ENCODE assay signal across 17 cellular contexts in genomic region chr3:12620729-12621128, GRCh38. TPM values are rescaled to one million over a fixed set of nuclear protein-coding genes. Genes with fewer than 3 reads are reported as not detected.
DNase-seq lines count a peak whose midpoint lies in the region; ATAC-seq, FAIRE-seq and TF ChIP-seq lines count a peak whose summit lies in the region.
"Had no signal": no experiment of that assay in that cellular context is flagged by ENCODE, and none has a peak within 500 bp of the region (broad histone marks: within the 10 kb centered on the region; RNA-seq: fewer than 3 reads in every experiment).

No MANE protein-coding gene starts in this region.

- no peaks in the 10 kb centered on the region for H3K27me3 Mint-ChIP-seq in activated naive CD8-positive, alpha-beta T cell
- H3K27me3 Mint-ChIP-seq in activated naive CD8-positive, alpha-beta T cell treated with anti-CD3 and anti-CD28 coated beads for 36 hours: no peaks in the 10 kb centered on the region
- no peaks in the 10 kb centered on the region for H3K27me3 Mint-ChIP-seq in nephron (ENCODE audit: low read depth)

- H3K36me3 Mint-ChIP-seq in activated naive CD8-positive, alpha-beta T cell: peaks cover 4% of the 10 kb centered on the region
- H3K36me3 Mint-ChIP-seq in activated naive CD8-positive, alpha-beta T cell treated with anti-CD3 and anti-CD28 coated beads for 36 hours: peaks cover 2% of the 10 kb centered on the region
- H3K36me3 Mint-ChIP-seq in nephron (ENCODE audit: low read depth): peaks cover 18% of the 10 kb centered on the region

- no peak for TF ChIP-seq POLR2A in K562 (conservative IDR thresholded peaks at IDR 0.05)

- no peak overlapping the region; a peak in 1 of 4 replicates for H3K9ac ChIP-seq in K562 (ENCODE audit: insufficient read depth in 1 of 2, low read depth in 2 of 2, low read length in 2 of 2)
- H3K9ac ChIP-seq: BLaER1 had no signal

- no TSS peak for BruUV-seq in K562 (replicated peaks; lab: Mats Ljungman, UMichigan)

- POLR2A ChIA-PET in K562 (lab: Yijun Ruan, JAX): interaction anchor here (1.6 to 1.7 kb wide), 2 partner anchors 15 to 42 kb away, joined by 6 read pairs; no protein-coding TSS in a partner anchor

- FAIRE-seq in K562 (lab: Jason Lieb, UNC) (no peak), D721Med (lab: Jason Lieb, UNC) (no peak)

- peak overlapping the region; percentile 15; the same call in 1 of the 3 replicates for H3K27ac ChIP-seq in K562 (ENCODE audit: extremely low read depth, low read depth, low read length)
- H3K27ac ChIP-seq: BLaER1 had no signal

- H3K4me3 ChIP-seq in K562: no peak overlapping the region
- H3K4me3 ChIP-seq: BLaER1, GM23338 had no signal

- TF ChIP-seq RAD21 in K562 (CRISPR knock-in tag; conservative IDR thresholded peaks at IDR 0.05 in 1 of 2, IDR thresholded peaks at IDR 0.05 in 1 of 2): no peak

- peaks cover 17% of the 10 kb centered on the region for H4K20me1 ChIP-seq in K562 (replicated peaks; ENCODE audit: control insufficient read depth, insufficient read depth, low read length)

- no peak overlapping the region for H3K4me2 ChIP-seq in K562 (ENCODE audit: insufficient read depth, low read length)
- H3K4me2 ChIP-seq: BLaER1, GM23338 had no signal

- DNase-seq in activated naive CD8-positive, alpha-beta T cell treated with anti-CD3 and anti-CD28 coated beads for 36 hours: no peak
- DNase-seq in K562 (ENCODE audit: extremely low read depth in 1 of 4, low spot score in 3 of 4) (no peak), D721Med (ENCODE audit: insufficient read length, low spot score) (no peak)
- DNase-seq in activated naive CD4-positive, alpha-beta T cell (lab: John Stamatoyannopoulos, UW): no peak
- DNase-seq: GF-D8, KBM-7, NCI-H1436, NCI-H2029, NCI-H510A, NCI-H82 had no signal

- in situ Hi-C loops in K562 (cut with MboI): no loop called here

- peak overlapping the region; percentile 9 for H3K27ac Mint-ChIP-seq in activated naive CD8-positive, alpha-beta T cell
- H3K27ac Mint-ChIP-seq in activated naive CD8-positive, alpha-beta T cell treated with anti-CD3 and anti-CD28 coated beads for 36 hours: no peak overlapping the region
- H3K27ac Mint-ChIP-seq in nephron: peak overlapping the region in 2 of 3 experiments; percentile 11 to 48

- peaks cover 29% of the 10 kb centered on the region for H3K36me3 ChIP-seq in K562 (ENCODE audit: control insufficient read depth, insufficient read depth, low read length)

- peaks cover 7 to 21% of the 10 kb centered on the region in 2 experiments; a peak in 4 of 5 replicates for H3K4me1 ChIP-seq in K562 (replicated peaks in 1 of 2; ENCODE audit: control insufficient read depth in 2 of 2, insufficient read depth in 2 of 2, low read length in 2 of 2)

- no peaks in the 10 kb centered on the region for H3K9me3 ChIP-seq in K562 (replicated peaks; ENCODE audit: control insufficient read depth, insufficient read depth, low read depth, low read length)
- H3K9me3 ChIP-seq: BLaER1 had no signal

- peaks cover 50% of the 10 kb centered on the region for H3K4me1 Mint-ChIP-seq in activated naive CD8-positive, alpha-beta T cell (ENCODE audit: low read depth)
- peaks cover 38% of the 10 kb centered on the region for H3K4me1 Mint-ChIP-seq in activated naive CD8-positive, alpha-beta T cell treated with anti-CD3 and anti-CD28 coated beads for 36 hours
- H3K4me1 Mint-ChIP-seq in nephron: peaks cover 27% of the 10 kb centered on the region
- H3K4me1 Mint-ChIP-seq: GM23338 had no signal

- H3K9me3 Mint-ChIP-seq in activated naive CD8-positive, alpha-beta T cell (ENCODE audit: low read depth): no peaks in the 10 kb centered on the region
- no peaks in the 10 kb centered on the region for H3K9me3 Mint-ChIP-seq in activated naive CD8-positive, alpha-beta T cell treated with anti-CD3 and anti-CD28 coated beads for 36 hours
- no peaks in the 10 kb centered on the region for H3K9me3 Mint-ChIP-seq in nephron
- H3K9me3 Mint-ChIP-seq: GM23338 had no signal

- H3K9me1 ChIP-seq in K562 (ENCODE audit: control insufficient read depth, insufficient read depth, low read length): no peaks in the 10 kb centered on the region

- ATAC-seq in K562 (peak; percentile 24; the same call in 2 of the 3 replicates), HG03159 (IDR thresholded peaks at IDR 0.05; ENCODE audit: unreplicated experiment) (no peak), HG03175 (IDR thresholded peaks at IDR 0.05; ENCODE audit: unreplicated experiment) (no peak)
- ATAC-seq: GM23338, Panc1 had no signal

- TF ChIP-seq EP300 in K562 (IDR thresholded peaks at IDR 0.05; ENCODE audit: low read length): no peak

- intact Hi-C loops in K562 (cut with micrococcal nuclease): no loop called here

- H2AFZ ChIP-seq in K562 (ENCODE audit: low read depth, low read length): no peak overlapping the region
- H2AFZ ChIP-seq: GM23338 had no signal

- CTCF ChIA-PET in K562 (lab: Yijun Ruan, JAX; ENCODE audit: low intra/inter-chr PET ratio): no interaction called here

- peaks cover 78% of the 10 kb centered on the region for H3K79me2 ChIP-seq in K562 (ENCODE audit: control insufficient read depth, insufficient read depth, low read length)

- no peak overlapping the region for H3K4me3 Mint-ChIP-seq in activated naive CD8-positive, alpha-beta T cell
- no peak overlapping the region for H3K4me3 Mint-ChIP-seq in activated naive CD8-positive, alpha-beta T cell treated with anti-CD3 and anti-CD28 coated beads for 36 hours
- no peak overlapping the region for H3K4me3 Mint-ChIP-seq in nephron
- H3K4me3 Mint-ChIP-seq: GM23338 had no signal

- no peak for TF ChIP-seq CTCF in K562 (IDR thresholded peaks at IDR 0.05 in 2 of 3, conservative IDR thresholded peaks at IDR 0.05 in 1 of 3; ENCODE audit: insufficient read depth in 2 of 3, low read depth in 1 of 3, low read length in 3 of 3)
- no peak for TF ChIP-seq CTCF in nephron (IDR thresholded peaks at IDR 0.05; ENCODE audit: unreplicated experiment in 3 of 3)
- no peak for TF ChIP-seq CTCF in D721Med (IDR thresholded peaks at IDR 0.05; ENCODE audit: insufficient read depth, missing control alignments)

- H3K27me3 ChIP-seq in K562 (ENCODE audit: control insufficient read depth in 2 of 2, insufficient read depth in 2 of 2, low read length in 2 of 2): no peaks in the 10 kb centered on the region
- H3K27me3 ChIP-seq: BLaER1 had no signal

TF ChIP-seq in K562, 482 proteins besides CTCF, POLR2A, EP300 and RAD21:
- TF ChIP-seq DPF2 (IDR thresholded peaks at IDR 0.05): no peak
- peak; percentile 80 for TF ChIP-seq NR2C1 (IDR thresholded peaks at IDR 0.05)
- peak; percentile 78 for TF ChIP-seq NR2C1 (tag; IDR thresholded peaks at IDR 0.05)
- TF ChIP-seq NR2C2 (CRISPR knock-in tag; IDR thresholded peaks at IDR 0.05): no peak
- TF ChIP-seq NR2C2 (tag; IDR thresholded peaks at IDR 0.05): peak; percentile 71
- TF ChIP-seq GTF2A2 (tag; IDR thresholded peaks at IDR 0.05): no peak
- no peak for TF ChIP-seq ADNP (tag; IDR thresholded peaks at IDR 0.05)

RNA-seq across cellular contexts. Expression of gene RAF1, which starts 43.2 kb away (rescaled TPM):
- total RNA-seq in activated naive CD8-positive, alpha-beta T cell treated with anti-CD3 and anti-CD28 coated beads for 36 hours: 10 to 100 TPM; 79.3 to 79.8 TPM
- total RNA-seq in K562 (2011; cell fraction: chromatin; rRNA removed; ENCODE audit: low replicate concordance): 242 and 294 TPM in 2 replicates
- 149 and 152 TPM in 2 replicates for total RNA-seq in K562 (2011; cell fraction: nucleolus; rRNA removed)
- total RNA-seq in K562 (2011; cell fraction: nucleoplasm; rRNA removed): 183 and 224 TPM in 2 replicates
- total RNA-seq in K562 (2014; rRNA removed) (74.5 and 104 TPM in 2 replicates), K562 (2014; rRNA removed; fragmentation: Illumina TruSeq; extraction: Trizol) (91.4 and 95.2 TPM in 2 replicates), K562 (2015; rRNA removed; fragmentation: Illumina TruSeq; extraction: Trizol) (92.6 and 97.5 TPM in 2 replicates), K562 (2021) (78.3 and 83.2 TPM in 2 replicates)
- polyA plus RNA-seq in K562 (2011; rRNA removed) (155 and 183 TPM in 2 replicates), K562 (2014; fragmentation: Illumina TruSeq; extraction: Trizol) (95.5 and 106 TPM in 2 replicates), K562 (2014; fragmentation: Nextera tagmentation; extraction: Ambion mirVana) (10 to 100 TPM; 28.0 to 32.3 TPM), K562 (2014; rRNA removed) (85.6 and 96.8 TPM in 2 replicates)
- 124 and 134 TPM in 2 replicates for polyA plus RNA-seq in K562 (2011; cell fraction: cytosol; rRNA removed)
- 176 and 181 TPM in 2 replicates for polyA plus RNA-seq in K562 (2011; cell fraction: nucleus; rRNA removed)
- 61.9 and 70.8 TPM in 2 replicates for polyA plus RNA-seq in K562 (2012)
- polyA minus RNA-seq in K562 (2011; rRNA and poly(A)+ RNA removed): 208 and 239 TPM in 2 replicates
- polyA minus RNA-seq in K562 (2011; cell fraction: cytosol; rRNA and poly(A)+ RNA removed): 66.7 and 92.6 TPM in 2 replicates
- polyA minus RNA-seq in K562 (2011; cell fraction: nucleus; rRNA and poly(A)+ RNA removed): 109 and 169 TPM in 2 replicates
